Comparison of ENCODE assay signal across 13 cellular contexts in the genomic region with DNA sequence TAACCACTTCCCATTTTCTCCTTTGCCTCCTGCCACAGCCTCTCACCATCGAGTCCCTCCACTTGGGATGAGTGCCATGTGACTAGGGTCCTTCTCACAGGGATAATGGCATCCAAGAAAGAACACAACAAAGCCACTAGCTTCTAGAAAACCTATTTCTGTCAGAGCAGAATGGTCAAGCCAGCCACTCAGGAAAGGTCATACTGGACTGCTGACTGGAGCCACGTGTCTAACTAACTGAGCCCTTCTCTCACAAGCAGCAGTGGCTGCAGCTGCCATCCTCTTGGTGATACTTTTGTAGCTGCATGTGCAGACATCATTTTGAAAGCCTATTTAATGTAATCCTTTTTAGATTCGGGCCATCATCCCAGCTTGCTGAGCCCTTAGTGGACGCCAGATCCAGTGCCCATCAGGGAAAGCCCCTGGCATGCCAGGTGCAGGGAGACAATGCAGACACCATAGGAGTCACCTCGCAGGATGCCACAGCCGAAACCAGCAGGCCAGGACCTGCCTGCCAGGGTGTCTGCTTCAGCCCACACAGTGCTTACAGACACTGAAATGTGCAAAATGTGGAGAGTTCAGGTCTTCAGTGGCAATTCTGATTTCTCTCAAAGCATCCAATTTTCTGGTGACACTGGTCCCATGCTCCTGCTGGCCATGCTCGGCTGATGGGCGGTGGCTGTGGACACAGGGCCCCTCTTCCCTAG.
DNase-seq lines count a peak whose midpoint lies in the region; ATAC-seq and TF ChIP-seq lines count a peak whose summit lies in the region.
"Had no signal": no experiment of that assay in that cellular context is flagged by ENCODE, and none has a peak within 500 bp of the region (broad histone marks: within the 10 kb centered on the region; RNA-seq: fewer than 3 reads in every experiment).

No MANE protein-coding gene starts in this region.

- no peaks in the 10 kb centered on the region for H3K9me3 ChIP-seq in right atrium auricular region

- H3K27ac ChIP-seq in right atrium auricular region, result peak overlapping the region; percentile 17 to 85

- no peaks in the 10 kb centered on the region for H3K36me3 Mint-ChIP-seq in activated T-helper 17 cell treated with anti-CD3 and anti-CD28 coated beads, Interleukin-2, amount 50 U/mL, for 72 hours (ENCODE audit: low read depth)
- H3K36me3 Mint-ChIP-seq: activated naive CD4-positive, alpha-beta T cell treated with anti-CD3 and anti-CD28 coated beads, Interleukin-2, amount 50 U/mL, for 24 hours had no signal

- no peak overlapping the region for H3K27ac Mint-ChIP-seq in activated T-helper 17 cell treated with anti-CD3 and anti-CD28 coated beads, Interleukin-2, amount 50 U/mL, for 72 hours
- H3K27ac Mint-ChIP-seq: progenitor cell of endocrine pancreas had no signal

- no peak for TF ChIP-seq CTCF in right atrium auricular region (IDR thresholded peaks at IDR 0.05)

- peaks cover 36% of the 10 kb centered on the region for H3K4me1 Mint-ChIP-seq in activated T-helper 17 cell treated with anti-CD3 and anti-CD28 coated beads, Interleukin-2, amount 50 U/mL, for 72 hours

- DNase-seq in right atrium auricular region (ENCODE audit: low spot score) (no peak), Right ventricle myocardium inferior (ENCODE audit: missing footprints) (no peak), midbrain (lab: John Stamatoyannopoulos, UW) (peak; percentile 14), SIG-M5 treated with dmso at 0.1 percent for 504 hours (lab: John Stamatoyannopoulos, UW; ENCODE audit: unreplicated experiment) (no peak), ureter (ENCODE audit: low spot score) (no peak)
- no peak for DNase-seq in central memory CD4-positive, alpha-beta T cell
- DNase-seq: Karpas-422, NCI-H2107 had no signal

- H3K36me3 ChIP-seq in right atrium auricular region, result peaks cover 6% of the 10 kb centered on the region

- intact Hi-C loops in Right ventricle myocardium inferior (cut with DNase I), result no loop called here

- ATAC-seq in Right ventricle myocardium inferior (no peak), GM21515 (IDR thresholded peaks at IDR 0.05; ENCODE audit: unreplicated experiment) (no peak)
- ATAC-seq in activated T-helper 17 cell treated with anti-CD3 and anti-CD28 coated beads, Interleukin-2, amount 50 U/mL, for 72 hours (replicated peaks), result no peak

- no peaks in the 10 kb centered on the region for H3K27me3 ChIP-seq in right atrium auricular region

- H3K4me1 ChIP-seq in right atrium auricular region, result peaks cover 0 to 89% of the 10 kb centered on the region in 2 donors

- peak overlapping the region; percentile 82 for H3K4me3 Mint-ChIP-seq in activated T-helper 17 cell treated with anti-CD3 and anti-CD28 coated beads, Interleukin-2, amount 50 U/mL, for 72 hours
- H3K4me3 Mint-ChIP-seq: activated naive CD4-positive, alpha-beta T cell treated with anti-CD3 and anti-CD28 coated beads, Interleukin-2, amount 50 U/mL, for 24 hours had no signal

- no peaks in the 10 kb centered on the region for H3K9me3 Mint-ChIP-seq in activated T-helper 17 cell treated with anti-CD3 and anti-CD28 coated beads, Interleukin-2, amount 50 U/mL, for 72 hours
- H3K9me3 Mint-ChIP-seq: activated naive CD4-positive, alpha-beta T cell treated with anti-CD3 and anti-CD28 coated beads, Interleukin-2, amount 50 U/mL, for 24 hours had no signal

- peaks cover 5% of the 10 kb centered on the region for H3K27me3 Mint-ChIP-seq in activated T-helper 17 cell treated with anti-CD3 and anti-CD28 coated beads, Interleukin-2, amount 50 U/mL, for 72 hours
- H3K27me3 Mint-ChIP-seq: activated naive CD4-positive, alpha-beta T cell treated with anti-CD3 and anti-CD28 coated beads, Interleukin-2, amount 50 U/mL, for 24 hours; progenitor cell of endocrine pancreas had no signal

- no peak overlapping the region for H3K4me3 ChIP-seq in right atrium auricular region
- H3K4me3 ChIP-seq: coronary artery had no signal
